ENCODE assay signal across 8 cellular contexts in genomic region chr16:47143677-47144558, GRCh38. TPM values are rescaled to one million over a fixed set of nuclear protein-coding genes. Genes with fewer than 3 reads are reported as not detected.
DNase-seq lines count a peak whose midpoint lies in the region; ATAC-seq and TF ChIP-seq lines count a peak whose summit lies in the region.

Gene NETO2 (minus strand): TSS chr16:47143945. CDS start chr16:47143612, 333 bp downstream.

- H3K4me3 ChIP-seq in BLaER1 (peak within 1 kb of the TSS; percentile 78), epithelial cell of proximal tubule (ENCODE audit: low read depth, low read length) (peak within 1 kb of the TSS; percentile 71), muscle layer of duodenum (ENCODE audit: low read depth in 1 of 2, low read length in 2 of 2) (peak within 1 kb of the TSS; percentile 61 to 80)

- peaks cover 42% of the 10 kb centered on the region for H3K27me3 ChIP-seq in BLaER1
- H3K27me3 ChIP-seq in muscle layer of duodenum (ENCODE audit: low read depth, low read length), result no peaks in the 10 kb centered on the region

- peaks cover 40% of the 10 kb centered on the region for H4K20me1 ChIP-seq in BLaER1

- H3K4me2 ChIP-seq in BLaER1, result peak within 1 kb of the TSS; percentile 89

- H3K9ac ChIP-seq in BLaER1, result peak within 1 kb of the TSS; percentile 87

- TF ChIP-seq CTCF in epithelial cell of proximal tubule (conservative IDR thresholded peaks at IDR 0.05; ENCODE audit: low read depth, low read length), result peak; percentile 57

- no peaks in the 10 kb centered on the region for H3K9me3 ChIP-seq in BLaER1
- no peaks in the 10 kb centered on the region for H3K9me3 ChIP-seq in muscle layer of duodenum (ENCODE audit: control insufficient read depth in 1 of 2, low read length in 2 of 2)

- no peaks in the 10 kb centered on the region for H3K36me3 ChIP-seq in BLaER1
- no peaks in the 10 kb centered on the region for H3K36me3 ChIP-seq in muscle layer of duodenum (ENCODE audit: control insufficient read depth in 1 of 2, insufficient read depth in 2 of 2, low read length in 2 of 2)

- peak; percentile 52 to 55 for DNase-seq in NOMO-1 (lab: John Stamatoyannopoulos, UW; ENCODE audit: unreplicated experiment in 2 of 2)
- peak; percentile 65 for DNase-seq in activated CD8-positive, alpha-beta memory T cell treated with anti-CD3 and anti-CD28 coated beads, Interleukin-2, amount 50 U/mL, for 4 hours
- peak; percentile 9 for DNase-seq in epithelial cell of proximal tubule (ENCODE audit: low read depth)
- peak; percentile 62 for DNase-seq in stimulated activated naive CD4-positive, alpha-beta T cell treated with Interleukin-2 at 50 U/mL for 16 hours (lab: John Stamatoyannopoulos, UW)

- H3K4me1 ChIP-seq in BLaER1 (peaks cover 14% of the 10 kb centered on the region), muscle layer of duodenum (ENCODE audit: control insufficient read depth in 1 of 2, insufficient read depth in 2 of 2, low read length in 2 of 2) (peaks cover 0 to 15% of the 10 kb centered on the region in 2 donors)

- ATAC-seq in GM19025 (IDR thresholded peaks at IDR 0.05; ENCODE audit: low read depth, unreplicated experiment) (peak; percentile 61), HG03159 (IDR thresholded peaks at IDR 0.05; ENCODE audit: unreplicated experiment) (peak; percentile 48)

- peak within 1 kb of the TSS; percentile 93 for H3K27ac ChIP-seq in BLaER1
- no peak within 1 kb of the TSS for H3K27ac ChIP-seq in muscle layer of duodenum (ENCODE audit: low read length)

RNA-seq across cellular contexts. Expression of gene NETO2, which starts in this region (rescaled TPM):
- 41.2 and 73.9 TPM in 2 replicates for total RNA-seq in epithelial cell of proximal tubule

Comparison
In these comparisons a context has a peak if more than half of its experiments do, and no peak if none do; other contexts are left out.
1. DNase-seq: peak in every context shown above with its lines; median percentile 65 in activated CD8-positive, alpha-beta memory T cell treated with anti-CD3 and anti-CD28 coated beads, Interleukin-2, amount 50 U/mL, for 4 hours; 62 in stimulated activated naive CD4-positive, alpha-beta T cell treated with Interleukin-2 at 50 U/mL for 16 hours; 54 in NOMO-1; 9 in epithelial cell of proximal tubule.